8 cellular contexts compared by ENCODE assay signal in the genomic region with DNA sequence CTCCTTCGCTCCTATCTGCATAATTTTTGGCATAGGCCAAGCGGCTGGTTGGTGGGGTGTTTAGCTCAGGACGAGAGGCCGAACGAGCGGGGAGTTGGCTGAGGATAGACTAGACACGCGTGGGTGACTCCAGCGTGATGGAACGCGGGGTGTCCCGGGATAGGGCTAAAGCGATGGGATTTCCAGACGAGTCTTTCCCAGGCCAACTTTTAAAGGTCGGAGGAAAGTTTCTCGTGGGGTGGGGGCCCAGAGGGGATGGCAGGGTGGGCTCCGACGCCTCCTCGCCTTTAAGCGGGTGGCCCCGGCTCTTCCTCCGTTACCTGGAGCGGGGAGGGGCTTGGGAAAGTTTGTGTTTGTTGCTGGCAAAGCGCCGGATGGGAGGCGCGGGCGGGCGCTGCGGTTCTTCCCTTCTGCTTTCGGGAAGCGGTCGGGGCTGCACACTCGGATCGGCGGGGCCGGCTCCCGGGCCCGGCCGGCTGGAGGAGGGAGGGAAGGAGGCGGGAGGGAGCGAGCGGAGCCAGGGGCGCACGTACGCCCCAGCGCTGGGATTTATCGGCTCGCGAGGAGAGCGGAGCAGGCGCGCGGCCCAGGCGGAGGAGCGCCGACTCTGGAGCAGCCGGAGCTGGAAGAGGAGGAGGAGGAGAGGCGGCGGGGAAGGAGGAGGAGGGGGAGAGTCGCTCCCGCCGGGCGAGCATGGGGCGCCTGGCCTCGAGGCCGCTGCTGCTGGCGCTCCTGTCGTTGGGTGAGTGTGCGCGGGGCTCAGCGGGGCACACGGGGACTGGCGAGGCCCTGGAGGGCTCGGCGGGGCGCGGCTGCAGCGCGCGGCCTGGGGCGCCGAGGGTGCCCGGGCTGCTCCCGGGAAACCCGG. TPM values are rescaled to one million over a fixed set of nuclear protein-coding genes. Genes with fewer than 3 reads are reported as not detected.
DNase-seq lines count a peak whose midpoint lies in the region; ATAC-seq, FAIRE-seq and TF ChIP-seq lines count a peak whose summit lies in the region.

A gene (plus strand): TSS at position 406 of the 868 bp plus-strand sequence. CDS start 288 bp downstream, at position 694.

- no peak for TF ChIP-seq RAD21 in A549 (conservative IDR thresholded peaks at IDR 0.05 in 1 of 2, IDR thresholded peaks at IDR 0.05 in 1 of 2)

- CTCF ChIA-PET in A549 (lab: Yijun Ruan, JAX) = no interaction called here

- H3K27ac ChIP-seq in A549 = peak within 1 kb of the TSS; percentile 84 to 99
- H3K27ac ChIP-seq in Peyer's patch = peak within 1 kb of the TSS; percentile 59 to 90 (median 78)
- no peak within 1 kb of the TSS for H3K27ac ChIP-seq in parathyroid adenoma

- FAIRE-seq in A549 (lab: Jason Lieb, UNC) = no peak
- no peak for FAIRE-seq in GM12891 (lab: Jason Lieb, UNC)

- H3K4me3 ChIP-seq in A549 (peak within 1 kb of the TSS; percentile 80), Peyer's patch (peak within 1 kb of the TSS; percentile 56 to 89 (median 58)), parathyroid adenoma (ENCODE audit: low read depth, low read length) (peak within 1 kb of the TSS; percentile 66)

- H3K79me2 ChIP-seq in parathyroid adenoma = no peaks in the 10 kb centered on the region

- ATAC-seq in A549 (peak; percentile 84 to 85), left cardiac atrium (peak; percentile 83 to 90), GM21786 (IDR thresholded peaks at IDR 0.05; ENCODE audit: unreplicated experiment) (no peak), GM18907 (IDR thresholded peaks at IDR 0.05; ENCODE audit: unreplicated experiment) (no peak)

- TF ChIP-seq EP300 in A549 (IDR thresholded peaks at IDR 0.05) = no peak

- H3K4me1 ChIP-seq in A549 (peaks cover 10% of the 10 kb centered on the region), Peyer's patch (peaks cover 0 to 34% (median 0%) of the 10 kb centered on the region in 4 donors), parathyroid adenoma (peaks cover 3% of the 10 kb centered on the region)

- peak within 1 kb of the TSS; percentile 83 for H2AFZ ChIP-seq in parathyroid adenoma

- TF ChIP-seq CTCF in A549 (IDR thresholded peaks at IDR 0.05) = no peak
- no peak for TF ChIP-seq CTCF in Peyer's patch (IDR thresholded peaks at IDR 0.05)
- TF ChIP-seq CTCF in parathyroid adenoma (IDR thresholded peaks at IDR 0.05) = no peak

- H3K9me3 ChIP-seq in A549 = no peaks in the 10 kb centered on the region
- H3K9me3 ChIP-seq in Peyer's patch = no peaks in the 10 kb centered on the region
- H3K9me3 ChIP-seq in parathyroid adenoma (ENCODE audit: control insufficient read depth, low read length) = no peaks in the 10 kb centered on the region

- WGBS in A549 (ENCODE audit: missing lambda C conversion rate) = 7% methylated on average over 24 of the region's 86 CpGs

- H3K36me3 ChIP-seq in Peyer's patch = no peaks in the 10 kb centered on the region
- no peaks in the 10 kb centered on the region for H3K36me3 ChIP-seq in parathyroid adenoma (ENCODE audit: control insufficient read depth, insufficient read depth, low read length)

- peak within 1 kb of the TSS; percentile 85 for H3K4me2 ChIP-seq in A549
- peak within 1 kb of the TSS; percentile 68 for H3K4me2 ChIP-seq in parathyroid adenoma (ENCODE audit: low read length)

- no peak within 1 kb of the TSS for H3K9ac ChIP-seq in parathyroid adenoma

- TF ChIP-seq POLR2A in A549 (IDR thresholded peaks at IDR 0.05; ENCODE audit: low read length) = no peak
- no peak for TF ChIP-seq POLR2A in GM12891 (IDR thresholded peaks at IDR 0.05; ENCODE audit: low read depth, low read length)
- TF ChIP-seq POLR2A in Peyer's patch (IDR thresholded peaks at IDR 0.05) = peak; percentile 28 to 46

- H3K27me3 ChIP-seq in Peyer's patch = no peaks in the 10 kb centered on the region
- no peaks in the 10 kb centered on the region for H3K27me3 ChIP-seq in parathyroid adenoma (ENCODE audit: control insufficient read depth, insufficient read depth, low read length)

- peak; percentile 35 to 51 for DNase-seq in A549 (ENCODE audit: low read depth in 1 of 2, low spot score in 1 of 2)
- peak; percentile 35 for DNase-seq in GM12891 (ENCODE audit: insufficient read length, low spot score)
- peak in 2 of 3 donors; percentile 70 to 83 for DNase-seq in Peyer's patch
- peak; percentile 35 for DNase-seq in amniotic stem cell (lab: John Stamatoyannopoulos, UW)
- peak; percentile 82 for DNase-seq in left cardiac atrium

- POLR2A ChIA-PET in A549 (lab: Yijun Ruan, JAX) = no interaction called here

- intact Hi-C loops in left cardiac atrium (cut with DNase I) = no loop called here

TF ChIP-seq in A549, 52 proteins besides CTCF, POLR2A, EP300 and RAD21:
- no peak for TF ChIP-seq RFX5 (IDR thresholded peaks at IDR 0.05)
- no peak for TF ChIP-seq HOXB13 (CRISPR knock-in tag; IDR thresholded peaks at IDR 0.05; ENCODE audit: low read depth)
- TF ChIP-seq, protein P1, sequence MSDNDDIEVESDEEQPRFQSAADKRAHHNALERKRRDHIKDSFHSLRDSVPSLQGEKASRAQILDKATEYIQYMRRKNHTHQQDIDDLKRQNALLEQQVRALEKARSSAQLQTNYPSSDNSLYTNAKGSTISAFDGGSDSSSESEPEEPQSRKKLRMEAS (IDR thresholded peaks at IDR 0.05) = peak; percentile 29; the same call in 1 of the 2 replicates
- TF ChIP-seq JUN (IDR thresholded peaks at IDR 0.05) = 0 out of 5 replicates have a peak, but pooled peaks of 1 of the 2 experiments have one; percentile 27

TF ChIP-seq in GM12891, 5 proteins besides CTCF, POLR2A, EP300 and RAD21:
- no peak for TF ChIP-seq SPI1 (IDR thresholded peaks at IDR 0.05; ENCODE audit: low read depth, low read length)
- no peak for TF ChIP-seq POU2F2 (IDR thresholded peaks at IDR 0.05; ENCODE audit: low read depth, low read length)
- TF ChIP-seq TAF1 (IDR thresholded peaks at IDR 0.05; ENCODE audit: low read depth, low read length) = no peak
- no peak for TF ChIP-seq POLR2AphosphoS5 (IDR thresholded peaks at IDR 0.05; ENCODE audit: low read depth, low read length)
- TF ChIP-seq PAX5 (IDR thresholded peaks at IDR 0.05; ENCODE audit: insufficient read depth, low read length, severe bottlenecking) = no peak

RNA-seq across cellular contexts. Expression of the gene that starts here (rescaled TPM):
- polyA plus RNA-seq in A549 (2011; rRNA removed) = 39.0 and 51.1 TPM in 2 replicates
- polyA plus RNA-seq in A549 (2012; cell fraction: cytosol; rRNA removed) = 8.4 and 9.1 TPM in 2 replicates
- polyA plus RNA-seq in A549 (2012; cell fraction: nucleus; rRNA removed) = 9.5 and 16.5 TPM in 2 replicates
- 13.7 to 17.4 TPM (median 16.7 TPM) in 3 replicates for polyA plus RNA-seq in A549 (2017; fragmentation: RNase III; extraction: RNeasy Plus Mini Kit Qiagen cat#74134 plus additional on column Dnase treatment)
- 29.9 and 37.2 TPM in 2 replicates for polyA minus RNA-seq in A549 (2011; rRNA and poly(A)+ RNA removed)
- polyA plus RNA-seq in GM12891 (2012; ENCODE audit: low read depth, missing spikeins) = 0.01 TPM
- total RNA-seq in Peyer's patch = 10 to 100 TPM; 20.6 to 66.6 (median 54.3) TPM
- total RNA-seq in left cardiac atrium = 100 to 1,000 TPM; 159 to 179 TPM

Comparison
In these comparisons a context has a peak if more than half of its experiments do, and no peak if none do; other contexts are left out.
1. ATAC-seq: peak in A549 (2 of 2) and left cardiac atrium (2 of 2); none in GM21786 (single experiment) and GM18907 (single experiment).
2. POLR2A ChIP-seq: peak in Peyer's patch (2 of 2); none in A549 (single experiment) and GM12891 (single experiment).
3. Peak in every context shown above with its lines, with median percentiles within 50 percentile points of each other: DNase-seq and H3K4me3 ChIP-seq.